In the genomic region with DNA sequence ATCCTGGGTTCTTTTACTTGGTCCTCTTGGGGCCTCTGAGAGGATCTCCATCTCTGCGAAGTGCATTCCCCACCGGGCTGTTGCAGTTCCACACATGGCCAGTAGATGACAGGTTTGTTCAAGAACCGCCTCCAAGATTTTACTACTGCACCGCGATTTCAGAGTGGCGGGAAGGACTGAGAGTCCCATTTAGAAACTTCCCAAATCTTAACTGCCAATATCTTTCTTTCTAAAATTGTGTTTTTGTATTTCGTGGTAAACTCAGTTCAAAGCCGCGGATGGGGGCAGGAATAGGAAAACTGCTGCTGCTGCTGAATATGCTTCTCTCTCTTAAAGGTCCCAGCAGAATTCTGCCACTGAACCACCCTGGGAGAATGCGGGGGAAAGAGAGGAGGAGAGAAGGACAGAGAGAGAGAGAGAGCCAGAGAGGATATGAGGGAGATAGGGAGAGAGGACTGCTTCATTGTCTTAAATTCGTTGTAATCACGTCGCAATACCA, we compare ENCODE assay signal across 8 cellular contexts. TPM values are rescaled to one million over a fixed set of nuclear protein-coding genes. Genes with fewer than 3 reads are reported as not detected.
DNase-seq lines count a peak whose midpoint lies in the region; ATAC-seq, FAIRE-seq and TF ChIP-seq lines count a peak whose summit lies in the region.

No MANE protein-coding gene starts in this region.

- dilution Hi-C loops in endothelial cell of umbilical vein (cut with MboI; ENCODE audit: extremely low pct_ligation_motif_present, low sequenced_read_pairs): loop anchor here (25.0 kb wide), 1 partner anchor 153 kb away; no protein-coding TSS in a partner anchor

- TF ChIP-seq POLR2A in endothelial cell of umbilical vein (IDR thresholded peaks at IDR 0.05; ENCODE audit: low read depth, low read length): no peak

- H3K79me2 ChIP-seq in endothelial cell of umbilical vein (ENCODE audit: control insufficient read depth, insufficient read depth, low read length): no peaks in the 10 kb centered on the region

- H3K27me3 Mint-ChIP-seq in activated CD8-positive, alpha-beta memory T cell treated with anti-CD3 and anti-CD28 coated beads, Interleukin-2, amount 10 ng/mL, durations not matched to agents 7 days and 5 days: peaks cover 69% of the 10 kb centered on the region

- H3K4me3 ChIP-seq in BLaER1 treated with 17β-estradiol and CSF1 and Interleukin-3, amounts not matched to agents 10 nM and 100 nM: no peak overlapping the region
- H3K4me3 ChIP-seq in HEK293 (ENCODE audit: low read depth, low read length) (peak overlapping the region; percentile 22), endothelial cell of umbilical vein (replicated peaks in 1 of 3; ENCODE audit: insufficient read depth in 1 of 3, low read depth in 1 of 3, low read length in 3 of 3) (peak overlapping the region in 1 of 3 experiments; percentile 56), mucosa of descending colon (no peak overlapping the region)

- H3K4me1 ChIP-seq in BLaER1 treated with 17β-estradiol and CSF1 and Interleukin-3, amounts not matched to agents 10 nM and 100 nM: peaks cover 0 to 4% (median 0%) of the 10 kb centered on the region in 10 experiments; a peak in 2 of 20 replicates
- H3K4me1 ChIP-seq in HEK293 (ENCODE audit: control insufficient read depth, insufficient read depth, low read length): no peaks in the 10 kb centered on the region
- H3K4me1 ChIP-seq in endothelial cell of umbilical vein (ENCODE audit: control insufficient read depth, extremely low read depth, insufficient read depth, low read length): peaks cover 8% of the 10 kb centered on the region
- H3K4me1 ChIP-seq in mucosa of descending colon (ENCODE audit: low read depth): peaks cover 11% of the 10 kb centered on the region

- peak overlapping the region; percentile 75 for H2AFZ ChIP-seq in endothelial cell of umbilical vein (ENCODE audit: low read depth, low read length)

- no peaks in the 10 kb centered on the region for H3K36me3 ChIP-seq in BLaER1 treated with 17β-estradiol and CSF1 and Interleukin-3, amounts not matched to agents 10 nM and 100 nM
- H3K36me3 ChIP-seq in HEK293 (ENCODE audit: control insufficient read depth in 2 of 2, insufficient read depth in 1 of 2, low read length in 2 of 2) (no peaks in the 10 kb centered on the region), endothelial cell of umbilical vein (ENCODE audit: control insufficient read depth in 2 of 2, extremely low read depth in 1 of 2, insufficient read depth in 2 of 2, low read length in 2 of 2) (no peaks in the 10 kb centered on the region), mucosa of descending colon (ENCODE audit: low read depth) (no peaks in the 10 kb centered on the region)

- H3K36me3 Mint-ChIP-seq in activated CD8-positive, alpha-beta memory T cell treated with anti-CD3 and anti-CD28 coated beads, Interleukin-2, amount 10 ng/mL, durations not matched to agents 7 days and 5 days: no peaks in the 10 kb centered on the region

- peak; percentile 26; the same call in 1 of the 2 replicates for TF ChIP-seq CTCF in HEK293 (tag by site-specific recombination; IDR thresholded peaks at IDR 0.05)
- TF ChIP-seq CTCF in endothelial cell of umbilical vein (IDR thresholded peaks at IDR 0.05; ENCODE audit: extremely low read depth in 1 of 2, insufficient read depth in 1 of 2, low read depth in 1 of 2, low read length in 2 of 2): peak; percentile 87 to 91
- TF ChIP-seq CTCF in mucosa of descending colon (IDR thresholded peaks at IDR 0.05): peak; percentile 99

- intact Hi-C loops in endothelial cell of umbilical vein (cut with micrococcal nuclease): loop anchor here (1.0 to 10.0 kb wide), 4 partner anchors 285 to 453 kb away; no protein-coding TSS in a partner anchor
- intact Hi-C loops in mucosa of descending colon (cut with DNase I, micrococcal nuclease): loop anchor here (5.0 to 10.0 kb wide), 2 partner anchors 287 to 369 kb away; no protein-coding TSS in a partner anchor

- TSS peak; percentile 72 for BruUV-seq in endothelial cell of umbilical vein (replicated peaks; lab: Mats Ljungman, UMichigan)

- ATAC-seq in activated CD8-positive, alpha-beta memory T cell treated with anti-CD3 and anti-CD28 coated beads, Interleukin-2, amount 10 ng/mL, durations not matched to agents 7 days and 5 days: peak; percentile 80
- ATAC-seq in mucosa of descending colon: peak; percentile 82

- no peaks in the 10 kb centered on the region for H3K9me3 Mint-ChIP-seq in activated CD8-positive, alpha-beta memory T cell treated with anti-CD3 and anti-CD28 coated beads, Interleukin-2, amount 10 ng/mL, durations not matched to agents 7 days and 5 days (ENCODE audit: low read depth)

- H3K9me3 ChIP-seq in BLaER1 treated with 17β-estradiol and CSF1 and Interleukin-3, amounts not matched to agents 10 nM and 100 nM (replicated peaks in 1 of 11): no peaks in the 10 kb centered on the region
- H3K9me3 ChIP-seq in HEK293 (ENCODE audit: control insufficient read depth, insufficient read depth, low read depth, low read length) (no peaks in the 10 kb centered on the region), endothelial cell of umbilical vein (replicated peaks; ENCODE audit: control insufficient read depth, insufficient read depth, low read length) (no peaks in the 10 kb centered on the region), mucosa of descending colon (no peaks in the 10 kb centered on the region)

- no peaks in the 10 kb centered on the region for H3K27me3 ChIP-seq in BLaER1 treated with 17β-estradiol and CSF1 and Interleukin-3, amounts not matched to agents 10 nM and 100 nM
- H3K27me3 ChIP-seq in endothelial cell of umbilical vein (ENCODE audit: control insufficient read depth in 2 of 2, insufficient read depth in 2 of 2, low read length in 2 of 2): peaks cover 22 to 35% of the 10 kb centered on the region in 2 experiments

- peaks cover 10% of the 10 kb centered on the region for H3K4me1 Mint-ChIP-seq in activated CD8-positive, alpha-beta memory T cell treated with anti-CD3 and anti-CD28 coated beads, Interleukin-2, amount 10 ng/mL, durations not matched to agents 7 days and 5 days

- no peak overlapping the region for H3K4me3 Mint-ChIP-seq in activated CD8-positive, alpha-beta memory T cell treated with anti-CD3 and anti-CD28 coated beads, Interleukin-2, amount 10 ng/mL, durations not matched to agents 7 days and 5 days

- no peak overlapping the region for H3K9ac ChIP-seq in BLaER1 treated with 17β-estradiol and CSF1 and Interleukin-3, amounts not matched to agents 10 nM and 100 nM
- peak overlapping the region; percentile 61 for H3K9ac ChIP-seq in endothelial cell of umbilical vein (replicated peaks; ENCODE audit: extremely low read depth, insufficient read depth, low read length)

- H3K9me1 ChIP-seq in endothelial cell of umbilical vein (replicated peaks; ENCODE audit: control insufficient read depth, extremely low read depth, insufficient read depth, low read length): no peaks in the 10 kb centered on the region

- H4K20me1 ChIP-seq in BLaER1 treated with 17β-estradiol and CSF1 and Interleukin-3, amounts not matched to agents 10 nM and 100 nM: no peaks in the 10 kb centered on the region
- H4K20me1 ChIP-seq in endothelial cell of umbilical vein (replicated peaks; ENCODE audit: control insufficient read depth, extremely low read depth, insufficient read depth, low read length): no peaks in the 10 kb centered on the region

- CTCF ChIA-PET in HEK293 (lab: Yijun Ruan, JAX): interaction anchor here (0.6 to 11.0 kb wide), 15 partner anchors 10 to 453 kb away, joined by 3 to 179 read pairs (median 24); no protein-coding TSS in a partner anchor
- CTCF ChIA-PET in activated CD8-positive, alpha-beta memory T cell treated with anti-CD3 and anti-CD28 coated beads, Interleukin-2, amount 10 ng/mL, durations not matched to agents 7 days and 5 days (lab: Charles Lee): interaction anchor here (1.1 to 7.3 kb wide), 10 partner anchors 9 to 384 kb away, joined by 4 to 72 read pairs (median 22); a partner anchor contains a TSS
- CTCF ChIA-PET in endothelial cell of umbilical vein (lab: Charles Lee): interaction anchor here (0.8 to 5.3 kb wide), 11 partner anchors 9 to 453 kb away, joined by 3 to 51 read pairs (median 10); a partner anchor contains a TSS

- H3K27ac Mint-ChIP-seq in activated CD8-positive, alpha-beta memory T cell treated with anti-CD3 and anti-CD28 coated beads, Interleukin-2, amount 10 ng/mL, durations not matched to agents 7 days and 5 days: no peak overlapping the region

- H3K27ac ChIP-seq in BLaER1 treated with 17β-estradiol and CSF1 and Interleukin-3, amounts not matched to agents 10 nM and 100 nM: no peak overlapping the region
- H3K27ac ChIP-seq in HEK293 (ENCODE audit: extremely low read depth, low read depth, low read length) (no peak overlapping the region), endothelial cell of umbilical vein (ENCODE audit: insufficient read depth, low read depth, low read length) (peak overlapping the region; percentile 30)

- H3K4me2 ChIP-seq in BLaER1 treated with 17β-estradiol and CSF1 and Interleukin-3, amounts not matched to agents 10 nM and 100 nM: peak overlapping the region; percentile 19 to 79 (median 47); a peak in 17 of 22 replicates
- peak overlapping the region; percentile 89 for H3K4me2 ChIP-seq in endothelial cell of umbilical vein (ENCODE audit: insufficient read depth, low read length)

- DNase-seq in NOMO-1 (lab: John Stamatoyannopoulos, UW; ENCODE audit: unreplicated experiment in 2 of 2): peak; percentile 62 to 68
- DNase-seq in activated CD8-positive, alpha-beta memory T cell treated with anti-CD3 and anti-CD28 coated beads, Interleukin-2, amount 10 ng/mL, durations not matched to agents 7 days and 5 days: peak; percentile 86
- DNase-seq in endothelial cell of umbilical vein (ENCODE audit: low read depth, low spot score): peak; percentile 68
- peak; percentile 55 to 89 (median 75) for DNase-seq in mucosa of descending colon
- DNase-seq in stimulated activated CD8-positive, alpha-beta memory T cell treated with anti-CD3 and anti-CD28 coated beads, Interleukin-7, amount 100 ng/mL, for 1 hour (ENCODE audit: low read depth in 2 of 2): peak; percentile 43 to 66
- DNase-seq in NCI-H1436 treated with DMSO at 0.1 percent for 48 hours (lab: John Stamatoyannopoulos, UW): no peak

- POLR2A ChIA-PET in HEK293 (lab: Yijun Ruan, JAX) (no interaction called here), endothelial cell of umbilical vein (lab: Charles Lee) (no interaction called here)

- FAIRE-seq in endothelial cell of umbilical vein (lab: Jason Lieb, UNC): peak; percentile 80

RNA-seq across cellular contexts. Expression of a gene that starts 8.6 kb away (rescaled TPM):
- total RNA-seq in activated CD8-positive, alpha-beta memory T cell treated with anti-CD3 and anti-CD28 coated beads, Interleukin-2, amount 10 ng/mL, durations not matched to agents 7 days and 5 days: not detected
- not detected in 2 replicates for total RNA-seq in endothelial cell of umbilical vein
- not detected in 2 replicates for polyA plus RNA-seq in endothelial cell of umbilical vein
- polyA plus RNA-seq in endothelial cell of umbilical vein (2011; cell fraction: cytosol; rRNA removed): not detected in 2 replicates
- polyA plus RNA-seq in endothelial cell of umbilical vein (2011; cell fraction: nucleus; rRNA removed): not detected in 2 replicates
- polyA plus RNA-seq in endothelial cell of umbilical vein (2012): not detected in 2 replicates
- not detected in 2 replicates for polyA minus RNA-seq in endothelial cell of umbilical vein
- not detected for polyA minus RNA-seq in endothelial cell of umbilical vein (2011; cell fraction: cytosol; rRNA and poly(A)+ RNA removed)
- polyA minus RNA-seq in endothelial cell of umbilical vein (2011; cell fraction: nucleus; rRNA and poly(A)+ RNA removed): not detected in 2 replicates
- total RNA-seq in mucosa of descending colon: not detected

RNA-seq across cellular contexts. Expression of a gene that starts 24.1 kb away (rescaled TPM):
- total RNA-seq in activated CD8-positive, alpha-beta memory T cell treated with anti-CD3 and anti-CD28 coated beads, Interleukin-2, amount 10 ng/mL, durations not matched to agents 7 days and 5 days: 100 to 1,000 TPM; 311 to 313 TPM
- total RNA-seq in endothelial cell of umbilical vein (not detected in 2 replicates), mucosa of descending colon (100 to 1,000 TPM in 2 of 3 donors, 10 to 100 TPM in 1; 69.0 to 333 (median 115) TPM)
- not detected in 2 replicates for polyA plus RNA-seq in endothelial cell of umbilical vein
- polyA plus RNA-seq in endothelial cell of umbilical vein (2011; cell fraction: cytosol; rRNA removed): not detected in 2 replicates
- not detected in 2 replicates for polyA plus RNA-seq in endothelial cell of umbilical vein (2011; cell fraction: nucleus; rRNA removed)
- not detected in 2 replicates for polyA plus RNA-seq in endothelial cell of umbilical vein (2012)
- polyA minus RNA-seq in endothelial cell of umbilical vein: not detected in 2 replicates
- not detected for polyA minus RNA-seq in endothelial cell of umbilical vein (2011; cell fraction: cytosol; rRNA and poly(A)+ RNA removed)
- polyA minus RNA-seq in endothelial cell of umbilical vein (2011; cell fraction: nucleus; rRNA and poly(A)+ RNA removed): not detected in 2 replicates

RNA-seq across cellular contexts. Expression of a gene that starts 43.9 kb away (rescaled TPM):
- not detected for total RNA-seq in activated CD8-positive, alpha-beta memory T cell treated with anti-CD3 and anti-CD28 coated beads, Interleukin-2, amount 10 ng/mL, durations not matched to agents 7 days and 5 days
- not detected in 2 replicates for total RNA-seq in endothelial cell of umbilical vein
- polyA plus RNA-seq in endothelial cell of umbilical vein: not detected in 2 replicates
- polyA plus RNA-seq in endothelial cell of umbilical vein (2011; cell fraction: cytosol; rRNA removed): not detected in 2 replicates
- not detected in 2 replicates for polyA plus RNA-seq in endothelial cell of umbilical vein (2011; cell fraction: nucleus; rRNA removed)
- polyA plus RNA-seq in endothelial cell of umbilical vein (2012): not detected in 2 replicates
- not detected in 2 replicates for polyA minus RNA-seq in endothelial cell of umbilical vein
- polyA minus RNA-seq in endothelial cell of umbilical vein (2011; cell fraction: cytosol; rRNA and poly(A)+ RNA removed): not detected
- polyA minus RNA-seq in endothelial cell of umbilical vein (2011; cell fraction: nucleus; rRNA and poly(A)+ RNA removed): not detected in 2 replicates
- not detected for total RNA-seq in mucosa of descending colon

Comparison
In these comparisons a context has a peak if more than half of its experiments do, and no peak if none do; other contexts are left out.
1. CTCF ChIP-seq: peak in every context shown above with its lines; median percentile 99 in mucosa of descending colon; 89 in endothelial cell of umbilical vein; 26 in HEK293.
2. RNA of a gene that starts 24.1 kb away (total RNA-seq): 311 to 313 TPM in activated CD8-positive, alpha-beta memory T cell treated with anti-CD3 and anti-CD28 coated beads, Interleukin-2, amount 10 ng/mL, durations not matched to agents 7 days and 5 days and 69.0 to 333 TPM in mucosa of descending colon; not detected in endothelial cell of umbilical vein; every median in the first group is over 10 times any median in the second.